Comparison of ENCODE assay signal across 26 cellular contexts in the genomic region with DNA sequence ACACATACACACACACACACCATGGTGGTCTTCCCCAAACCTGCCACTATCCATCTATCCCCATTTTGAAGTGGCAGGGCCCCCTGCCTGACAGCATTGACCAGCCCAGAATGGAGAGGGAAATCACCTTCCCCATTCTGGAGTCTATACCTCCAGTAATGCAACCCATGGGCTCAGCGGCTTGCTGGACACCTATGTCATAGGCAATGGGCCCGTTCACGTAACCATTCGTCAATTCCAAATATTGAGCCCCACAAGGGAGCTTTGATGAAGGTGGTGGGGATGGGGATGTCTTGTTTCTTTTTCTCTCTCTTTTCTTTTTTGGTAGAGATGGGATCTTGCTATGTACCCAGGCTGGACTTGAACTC.
DNase-seq lines count a peak whose midpoint lies in the region; ATAC-seq, FAIRE-seq and TF ChIP-seq lines count a peak whose summit lies in the region.
"Had no signal": no experiment of that assay in that cellular context is flagged by ENCODE, and none has a peak within 500 bp of the region (broad histone marks: within the 10 kb centered on the region; RNA-seq: fewer than 3 reads in every experiment).

No MANE protein-coding gene starts in this region.

- H3K4me3 ChIP-seq in right cardiac atrium (ENCODE audit: low read length) = no peak overlapping the region
- H3K4me3 ChIP-seq in mucosa of stomach (ENCODE audit: low read length) = no peak overlapping the region
- no peak overlapping the region for H3K4me3 ChIP-seq in tibial nerve
- H3K4me3 ChIP-seq in pancreas = no peak overlapping the region
- H3K4me3 ChIP-seq: esophagus squamous epithelium, gastrocnemius medialis, left lung, mucosa of descending colon, suprapubic skin, uterus had no signal

- H3K27ac Mint-ChIP-seq in T-helper 17 cell = peak overlapping the region; percentile 89
- H3K27ac Mint-ChIP-seq: activated T-cell treated with anti-CD3 and anti-CD28 coated beads, Interleukin-2, amount 50 U/mL, for 24 hours had no signal

- TF ChIP-seq POLR2A in tibial nerve (IDR thresholded peaks at IDR 0.05) = no peak

- H3K4me3 Mint-ChIP-seq in T-helper 17 cell = peak overlapping the region; percentile 89
- H3K4me3 Mint-ChIP-seq: activated T-cell treated with anti-CD3 and anti-CD28 coated beads, Interleukin-2, amount 50 U/mL, for 24 hours had no signal

- peaks cover 35% of the 10 kb centered on the region for H3K4me1 Mint-ChIP-seq in T-helper 17 cell

- no peak overlapping the region for H3K27ac ChIP-seq in right cardiac atrium (ENCODE audit: low read length)
- H3K27ac ChIP-seq in tibial nerve = peak overlapping the region in 2 of 4 donors; percentile 73 to 80
- H3K27ac ChIP-seq in pancreas = no peak overlapping the region
- H3K27ac ChIP-seq: neutrophil, suprapubic skin, uterus had no signal

- DNase-seq in right cardiac atrium = peak in 2 of 3 donors; percentile 2 to 8
- no peak for DNase-seq in left ventricle myocardium superior
- DNase-seq in T-helper 17 cell = no peak
- DNase-seq in tibial nerve (ENCODE audit: low spot score in 2 of 2) = no peak
- no peak for DNase-seq in pancreas
- DNase-seq: activated T-cell treated with anti-CD3 and anti-CD28 coated beads, Interleukin-2, amount 50 U/mL, for 24 hours; amniotic stem cell; DMS153; esophagus squamous epithelium; gastrocnemius medialis; hypothalamus; left lung; mucosa of descending colon; NCI-H1105 treated with DMSO at 0.1 percent for 48 hours; NCI-H2029 treated with DMSO at 0.1 percent for 48 hours; NCI-H345; NCI-H774; stimulated activated CD4-positive, alpha-beta T cell treated with anti-CD3 and anti-CD28 coated beads, Interleukin-1b, Interleukin-23, amount 100 ng/mL, for 48 hours; uterus had no signal

- H3K27me3 ChIP-seq in right cardiac atrium (ENCODE audit: control insufficient read depth, insufficient read depth) = no peaks in the 10 kb centered on the region
- no peaks in the 10 kb centered on the region for H3K27me3 ChIP-seq in mucosa of stomach (ENCODE audit: control insufficient read depth, insufficient read depth, low read length)
- H3K27me3 ChIP-seq in tibial nerve = no peaks in the 10 kb centered on the region
- no peaks in the 10 kb centered on the region for H3K27me3 ChIP-seq in pancreas
- H3K27me3 ChIP-seq: esophagus squamous epithelium, gastrocnemius medialis, suprapubic skin, uterus had no signal

- intact Hi-C loops in right cardiac atrium (cut with DNase I) (loop anchor here in 1 of 4 donors (5.0 kb wide), 1 partner anchor 122 kb away; no protein-coding TSS in a partner anchor), left ventricle myocardium superior (cut with micrococcal nuclease) (no loop called here), pancreas (cut with DNase I) (no loop called here)

- H3K36me3 Mint-ChIP-seq in T-helper 17 cell (ENCODE audit: low read depth) = no peaks in the 10 kb centered on the region

- ATAC-seq in right cardiac atrium = no peak
- ATAC-seq in left ventricle myocardium superior = no peak
- no peak for ATAC-seq in T-helper 17 cell
- no peak for ATAC-seq in GM21515 (IDR thresholded peaks at IDR 0.05; ENCODE audit: unreplicated experiment)
- no peak for ATAC-seq in pancreas
- ATAC-seq: activated CD4-positive, CD25-positive, alpha-beta regulatory T cell treated with anti-CD3 and anti-CD28 coated beads, Interleukin-2, amount 50 U/mL, for 24 hours; gastrocnemius medialis; left lung; mucosa of descending colon had no signal

- H3K4me1 ChIP-seq in right cardiac atrium (ENCODE audit: control insufficient read depth, insufficient read depth, low read length) = peaks cover 15% of the 10 kb centered on the region
- H3K4me1 ChIP-seq in mucosa of stomach (ENCODE audit: control insufficient read depth, insufficient read depth, low read length) = peaks cover 64% of the 10 kb centered on the region
- peaks cover 0 to 33% (median 14%) of the 10 kb centered on the region in 4 donors for H3K4me1 ChIP-seq in tibial nerve
- H3K4me1 ChIP-seq in pancreas = peaks cover 4 to 28% (median 15%) of the 10 kb centered on the region in 3 donors
- H3K4me1 ChIP-seq: uterus had no signal

- peak overlapping the region; percentile 84 for H3K9ac ChIP-seq in mucosa of stomach (ENCODE audit: low read length)

- no peaks in the 10 kb centered on the region for H3K27me3 Mint-ChIP-seq in T-helper 17 cell

- TF ChIP-seq CTCF in tibial nerve (IDR thresholded peaks at IDR 0.05) = no peak
- TF ChIP-seq CTCF in pancreas (IDR thresholded peaks at IDR 0.05) = no peak

- FAIRE-seq in pancreas (lab: Jason Lieb, UNC) = no peak
- FAIRE-seq: colon, G401.6 had no signal

- H3K36me3 ChIP-seq in mucosa of stomach (ENCODE audit: control insufficient read depth, insufficient read depth, low read length) (no peaks in the 10 kb centered on the region), tibial nerve (no peaks in the 10 kb centered on the region), pancreas (no peaks in the 10 kb centered on the region)
- H3K36me3 ChIP-seq: esophagus squamous epithelium, gastrocnemius medialis, left lung, neutrophil, suprapubic skin, uterus had no signal

- 97% methylated on average over 4 of the region's 4 CpGs for WGBS in right cardiac atrium
- 84 to 96% methylated on average over 4 of the region's 4 CpGs for WGBS in tibial nerve, 2 donors
- WGBS in pancreas, 2 donors = 94 to 100% methylated on average over 4 of the region's 4 CpGs

- H3K9me3 ChIP-seq in right cardiac atrium (ENCODE audit: control insufficient read depth, low read length) (no peaks in the 10 kb centered on the region), T-helper 17 cell (ENCODE audit: control insufficient read depth, low read length, poor library complexity, severe bottlenecking) (no peaks in the 10 kb centered on the region), mucosa of stomach (ENCODE audit: control insufficient read depth, low read length) (no peaks in the 10 kb centered on the region), tibial nerve (no peaks in the 10 kb centered on the region), pancreas (no peaks in the 10 kb centered on the region)
- H3K9me3 ChIP-seq: esophagus squamous epithelium, gastrocnemius medialis, left lung, mucosa of descending colon, neutrophil, suprapubic skin, uterus had no signal

- TF ChIP-seq EP300 in tibial nerve (IDR thresholded peaks at IDR 0.05) = no peak

Comparison
In these comparisons a context has a peak if more than half of its experiments do, and no peak if none do; other contexts are left out.
1. DNase-seq: peak in right cardiac atrium (2 of 3); none in left ventricle myocardium superior (single experiment), T-helper 17 cell (0 of 3), tibial nerve (0 of 2) and pancreas (0 of 6).